Comparison of ENCODE assay signal across 9 cellular contexts in the genomic region with DNA sequence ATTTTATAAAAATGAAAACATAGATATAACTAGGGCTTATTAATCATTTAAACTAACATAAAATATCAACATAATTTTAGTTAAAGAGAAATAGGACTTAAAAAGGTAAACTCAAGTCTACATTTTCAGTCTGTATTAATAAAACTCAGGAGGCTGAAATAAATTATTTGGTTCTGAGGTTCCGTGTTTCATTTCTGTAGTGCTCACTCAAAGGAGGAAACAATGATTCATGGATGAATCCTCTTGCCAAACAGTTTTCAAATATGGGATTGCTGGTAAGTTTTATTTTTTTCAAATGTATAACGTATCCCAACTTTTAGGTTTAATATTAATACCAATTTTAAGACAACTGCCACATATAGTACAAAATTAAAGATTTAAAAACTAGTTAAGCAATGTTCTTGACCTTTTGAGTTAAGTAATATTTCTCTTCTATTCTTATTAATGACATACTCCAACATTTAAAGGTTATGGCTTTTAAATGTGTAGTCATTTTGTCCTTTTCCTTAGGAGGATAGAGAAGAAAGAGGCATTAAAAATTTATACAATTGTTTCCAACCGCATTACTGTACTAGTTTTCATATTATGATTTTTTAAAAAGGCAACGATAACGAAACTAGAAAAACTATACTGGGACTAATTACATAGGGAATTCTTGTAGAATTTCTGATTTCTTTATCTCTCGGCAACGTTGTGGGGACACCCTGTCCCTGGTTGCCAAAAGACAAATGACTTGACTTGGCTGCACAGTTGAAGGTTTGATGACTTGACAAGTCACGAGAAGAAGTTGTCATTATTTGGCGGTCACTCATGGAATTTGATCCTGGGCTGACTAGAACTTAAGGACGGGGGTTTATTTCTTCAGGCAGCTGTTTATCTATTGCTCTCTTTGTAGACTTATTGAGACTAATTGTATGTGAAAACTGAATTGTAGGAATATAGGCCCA.
DNase-seq lines count a peak whose midpoint lies in the region; ATAC-seq and TF ChIP-seq lines count a peak whose summit lies in the region.
"Had no signal": no experiment of that assay in that cellular context is flagged by ENCODE, and none has a peak within 500 bp of the region (broad histone marks: within the 10 kb centered on the region; RNA-seq: fewer than 3 reads in every experiment).

No MANE protein-coding gene starts in this region.

- H3K36me3 ChIP-seq in smooth muscle cell (ENCODE audit: low read depth) = peaks cover 5% of the 10 kb centered on the region

- H3K27me3 Mint-ChIP-seq in activated T-helper 17 cell treated with anti-CD3 and anti-CD28 coated beads, Interleukin-2, amount 50 U/mL, for 72 hours = no peaks in the 10 kb centered on the region

- no peak overlapping the region for H2AFZ ChIP-seq in smooth muscle cell (ENCODE audit: low read depth)

- H3F3A ChIP-seq in smooth muscle cell (ENCODE audit: low read depth) = no peaks in the 10 kb centered on the region

- H3K36me3 Mint-ChIP-seq in activated T-helper 17 cell treated with anti-CD3 and anti-CD28 coated beads, Interleukin-2, amount 50 U/mL, for 72 hours (ENCODE audit: low read depth) = peaks cover 82% of the 10 kb centered on the region

- DNase-seq in HFF-Myc (ENCODE audit: extremely low read depth, low read depth) (no peak), Right ventricle myocardium superior (no peak), smooth muscle cell (lab: John Stamatoyannopoulos, UW; ENCODE audit: unreplicated experiment) (no peak), SIG-M5 (lab: John Stamatoyannopoulos, UW) (no peak), NCI-H1105 treated with DMSO at 0.1 percent for 48 hours (lab: John Stamatoyannopoulos, UW) (no peak), NAMALWA (ENCODE audit: low spot score) (no peak)
- DNase-seq: NCI-H446 treated with DMSO at 0.1 percent for 48 hours had no signal

- ATAC-seq in activated T-helper 17 cell treated with anti-CD3 and anti-CD28 coated beads, Interleukin-2, amount 50 U/mL, for 72 hours (replicated peaks) = peak; percentile 74
- ATAC-seq in Right ventricle myocardium superior (ENCODE audit: poor library complexity) (peak; percentile 79), GM18505 (IDR thresholded peaks at IDR 0.05; ENCODE audit: unreplicated experiment) (no peak)

- intact Hi-C loops in Right ventricle myocardium superior (cut with DNase I) = loop anchor here (10.0 kb wide), 1 partner anchor 92 kb away; no protein-coding TSS in a partner anchor

- WGBS in smooth muscle cell (ENCODE audit: low lambda C conversion rate) = 95% methylated on average over 10 of the region's 10 CpGs

- peak overlapping the region; percentile 83 for H3K4me3 Mint-ChIP-seq in activated T-helper 17 cell treated with anti-CD3 and anti-CD28 coated beads, Interleukin-2, amount 50 U/mL, for 72 hours

- no peaks in the 10 kb centered on the region for H3K27me3 ChIP-seq in smooth muscle cell (ENCODE audit: low read depth)

- H3K9me3 ChIP-seq in smooth muscle cell (replicated peaks; ENCODE audit: low read depth) = no peaks in the 10 kb centered on the region

- peak overlapping the region; percentile 89 for H3K27ac Mint-ChIP-seq in activated T-helper 17 cell treated with anti-CD3 and anti-CD28 coated beads, Interleukin-2, amount 50 U/mL, for 72 hours

- H3K4me1 Mint-ChIP-seq in activated T-helper 17 cell treated with anti-CD3 and anti-CD28 coated beads, Interleukin-2, amount 50 U/mL, for 72 hours = peaks cover 32% of the 10 kb centered on the region

- no peaks in the 10 kb centered on the region for H3K79me2 ChIP-seq in smooth muscle cell (ENCODE audit: low read depth)

- H4K20me1 ChIP-seq in smooth muscle cell (ENCODE audit: low read depth) = peaks cover 6% of the 10 kb centered on the region

- no peaks in the 10 kb centered on the region for H3K9me3 Mint-ChIP-seq in activated T-helper 17 cell treated with anti-CD3 and anti-CD28 coated beads, Interleukin-2, amount 50 U/mL, for 72 hours

- TF ChIP-seq POLR2A in GM18505 (IDR thresholded peaks at IDR 0.05; ENCODE audit: borderline replicate concordance, extremely low read depth, insufficient read depth, insufficient read length) = no peak

- H3K4me1 ChIP-seq in smooth muscle cell (ENCODE audit: low read depth) = no peaks in the 10 kb centered on the region

- H3K4me2 ChIP-seq in smooth muscle cell = peak overlapping the region; percentile 58

- H3K9ac ChIP-seq in smooth muscle cell (ENCODE audit: low read depth) = no peak overlapping the region

- peak overlapping the region; percentile 6; the same call in 1 of the 2 replicates for H3K4me3 ChIP-seq in HFF-Myc (replicated peaks; ENCODE audit: low read depth, low read length)
- H3K4me3 ChIP-seq in smooth muscle cell = peak overlapping the region; percentile 34

- H3K27ac ChIP-seq in smooth muscle cell (ENCODE audit: low read depth) = peak overlapping the region; percentile 25

- TF ChIP-seq CTCF in HFF-Myc (IDR thresholded peaks at IDR 0.05; ENCODE audit: low read depth, low read length, missing control alignments) (no peak), smooth muscle cell (IDR thresholded peaks at IDR 0.05; ENCODE audit: borderline replicate concordance, insufficient read depth, poor library complexity, severe bottlenecking) (no peak)
